8 cellular contexts compared by ENCODE assay signal in genomic region chr16:31459722-31460581, GRCh38. TPM values are rescaled to one million over a fixed set of nuclear protein-coding genes. Genes with fewer than 3 reads are reported as not detected.
A peak's percentile ranks its signal among the peaks of the same experiment; 100 is the strongest.
DNase-seq lines count a peak whose midpoint lies in the region; ATAC-seq and TF ChIP-seq lines count a peak whose summit lies in the region.

No MANE protein-coding gene starts in this region.

- no TSS peak for BruUV-seq in PC-9 (replicated peaks; lab: Mats Ljungman, UMichigan)

- H3K36me3 ChIP-seq in PC-9 (ENCODE audit: low read depth): no peaks in the 10 kb centered on the region
- peaks cover 11% of the 10 kb centered on the region for H3K36me3 ChIP-seq in muscle layer of colon (ENCODE audit: insufficient read depth, low read length)

- H3K4me1 ChIP-seq in PC-9 (replicated peaks; ENCODE audit: insufficient read depth): peaks cover 33% of the 10 kb centered on the region
- H3K4me1 ChIP-seq in muscle layer of colon (ENCODE audit: insufficient read depth, low read length): peaks cover 39% of the 10 kb centered on the region

- POLR2A ChIA-PET in PC-9 (lab: Charles Lee; ENCODE audit: unreplicated experiment): interaction anchor here (0.5 to 1.0 kb wide), 15 partner anchors 17 to 646 kb away, joined by 3 to 11 read pairs (median 7); partner anchors contain the start of genes FBXL19, KAT8, PRSS36 and RUSF1

- peak overlapping the region; percentile 80 for H3K4me3 ChIP-seq in PC-9
- H3K4me3 ChIP-seq in muscle layer of colon (ENCODE audit: low read depth in 1 of 2, low read length in 2 of 2): peak overlapping the region; percentile 69 to 78

- peak; percentile 98 for DNase-seq in DMS153 (lab: John Stamatoyannopoulos, UW)
- DNase-seq in KBM-7: peak; percentile 93
- DNase-seq in PC-9: peak; percentile 97 to 100
- peak; percentile 100 for DNase-seq in activated T-cell treated with anti-CD3 and anti-CD28 coated beads, Interleukin-2, amount 50 U/mL, for 48 hours
- peak; percentile 100 for DNase-seq in stimulated activated CD8-positive, alpha-beta memory T cell treated with anti-CD3 and anti-CD28 coated beads, Interleukin-7, amount 100 ng/mL, for 1 hour (ENCODE audit: low read depth in 2 of 2)

- H3K27ac ChIP-seq in PC-9 (peak overlapping the region; percentile 95), muscle layer of colon (ENCODE audit: low read depth, low read length) (peak overlapping the region; percentile 96)

- H3K27me3 ChIP-seq in PC-9 (ENCODE audit: insufficient read depth, low read depth) (no peaks in the 10 kb centered on the region), muscle layer of colon (ENCODE audit: control insufficient read depth in 1 of 2, insufficient read depth in 2 of 2, low read length in 2 of 2) (no peaks in the 10 kb centered on the region)

- ATAC-seq in GM21717 (IDR thresholded peaks at IDR 0.05; ENCODE audit: unreplicated experiment): peak; percentile 57
- ATAC-seq in esophagus mucosa: peak; percentile 93

- H3K79me2 ChIP-seq in PC-9 (ENCODE audit: low read depth): peaks cover 52% of the 10 kb centered on the region

- peak overlapping the region; percentile 36 for H3K9ac ChIP-seq in muscle layer of colon (ENCODE audit: low read length)

- H3F3A ChIP-seq in PC-9 (ENCODE audit: insufficient read depth, low read depth): peaks cover 29% of the 10 kb centered on the region

- CTCF ChIA-PET in PC-9 (lab: Charles Lee): interaction anchor here (0.5 to 1.6 kb wide), 7 partner anchors 13 to 475 kb away, joined by 3 to 10 read pairs (median 4); partner anchors contain the start of gene TGFB1I1

- peak overlapping the region; percentile 86 for H2AFZ ChIP-seq in PC-9

- peak overlapping the region; percentile 92 for H3K4me2 ChIP-seq in PC-9

- TF ChIP-seq CTCF in PC-9 (conservative IDR thresholded peaks at IDR 0.05): no peak

- in situ Hi-C loops in KBM-7 (cut with MboI; ENCODE audit: low pct_unique_long_range_greater_than_20kb, low sequenced_read_pairs): loop anchor here (10.0 kb wide), 1 partner anchor 245 kb away; no protein-coding TSS in a partner anchor

- H3K9me2 ChIP-seq in PC-9 (ENCODE audit: insufficient read depth): no peaks in the 10 kb centered on the region

- H3K9me3 ChIP-seq in PC-9 (ENCODE audit: insufficient read depth, low read depth) (no peaks in the 10 kb centered on the region), muscle layer of colon (ENCODE audit: low read length) (no peaks in the 10 kb centered on the region)

- peaks cover 20% of the 10 kb centered on the region for H4K20me1 ChIP-seq in PC-9 (ENCODE audit: insufficient read depth)

- intact Hi-C loops in PC-9 (cut with micrococcal nuclease; ENCODE audit: unreplicated experiment): loop anchor here (1.0 to 10.0 kb wide), 8 partner anchors 17 to 805 kb away; partner anchors contain the start of genes FBRS, PRR14, RUSF1 and SETD1A

RNA-seq across cellular contexts. Expression of gene ARMC5, which starts 0.7 kb away (rescaled TPM):
- total RNA-seq in PC-9 (2021) (18.6 and 21.4 TPM in 2 replicates), esophagus mucosa (9.4 TPM)

RNA-seq across cellular contexts. Expression of gene TGFB1I1, which starts 12.0 kb away (rescaled TPM):
- total RNA-seq in PC-9 (2021): 9.0 and 15.3 TPM in 2 replicates
- total RNA-seq in esophagus mucosa: 4.3 TPM

RNA-seq across cellular contexts. Expression of gene ZNF843, which starts 17.4 kb away (rescaled TPM):
- 0.85 and 0.88 TPM in 2 replicates for total RNA-seq in PC-9 (2021)
- total RNA-seq in esophagus mucosa: 0.32 TPM

RNA-seq across cellular contexts. Expression of gene SLC5A2, which starts 23.0 kb away (rescaled TPM):
- total RNA-seq in PC-9 (2021) (0.13 and 0.60 TPM in 2 replicates), esophagus mucosa (0.12 TPM)

RNA-seq across cellular contexts. Expression of gene COX6A2, which starts 31.8 kb away (rescaled TPM):
- total RNA-seq in PC-9 (2021) (not detected in 2 replicates), esophagus mucosa (0.48 TPM)

Comparison
In these comparisons a context has a peak if more than half of its experiments do, and no peak if none do; other contexts are left out.
1. Peak in every context shown above with its lines: DNase-seq, ATAC-seq, H3K4me3 ChIP-seq and H3K27ac ChIP-seq.